ENCODE assay signal across 1 cellular context in genomic region chr18:10528439-10528838, GRCh38.
TF ChIP-seq lines count a peak whose summit lies in the region.

No MANE protein-coding gene starts in this region.

TF ChIP-seq in GM12878, 131 proteins besides CTCF, POLR2A, EP300 and RAD21:
- TF ChIP-seq ZNF24 (IDR thresholded peaks at IDR 0.05) (no peak), RBBP5 (conservative IDR thresholded peaks at IDR 0.05) (no peak), ZNF217 (IDR thresholded peaks at IDR 0.05) (no peak), TAF1 (IDR thresholded peaks at IDR 0.05; ENCODE audit: borderline replicate concordance, low read depth, low read length) (no peak), CBFB (IDR thresholded peaks at IDR 0.05; ENCODE audit: low read depth) (no peak), SPI1 (IDR thresholded peaks at IDR 0.05; ENCODE audit: borderline replicate concordance, insufficient read depth, low read depth, low read length) (no peak), SMC3 (IDR thresholded peaks at IDR 0.05; ENCODE audit: borderline replicate concordance, low read length) (no peak), DPF2 (IDR thresholded peaks at IDR 0.05) (no peak), YY1 (IDR thresholded peaks at IDR 0.05; ENCODE audit: low read depth, low read length) (no peak), HDAC2 (IDR thresholded peaks at IDR 0.05) (no peak), KLF5 (IDR thresholded peaks at IDR 0.05; ENCODE audit: partially characterized antibody) (no peak), STAT1 (conservative IDR thresholded peaks at IDR 0.05) (no peak), ZNF592 (IDR thresholded peaks at IDR 0.05) (no peak), KDM1A (IDR thresholded peaks at IDR 0.05; ENCODE audit: borderline replicate concordance) (no peak), TCF7 (IDR thresholded peaks at IDR 0.05; ENCODE audit: borderline replicate concordance) (no peak), SREBF2 (IDR thresholded peaks at IDR 0.05; ENCODE audit: low read length) (no peak), NR2F1 (conservative IDR thresholded peaks at IDR 0.05) (no peak)
- TF ChIP-seq, protein P1, sequence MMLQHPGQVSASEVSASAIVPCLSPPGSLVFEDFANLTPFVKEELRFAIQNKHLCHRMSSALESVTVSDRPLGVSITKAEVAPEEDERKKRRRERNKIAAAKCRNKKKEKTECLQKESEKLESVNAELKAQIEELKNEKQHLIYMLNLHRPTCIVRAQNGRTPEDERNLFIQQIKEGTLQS (IDR thresholded peaks at IDR 0.05; ENCODE audit: borderline replicate concordance, extremely low read depth, low read depth, low read length), result no peak
